In the genomic region with DNA sequence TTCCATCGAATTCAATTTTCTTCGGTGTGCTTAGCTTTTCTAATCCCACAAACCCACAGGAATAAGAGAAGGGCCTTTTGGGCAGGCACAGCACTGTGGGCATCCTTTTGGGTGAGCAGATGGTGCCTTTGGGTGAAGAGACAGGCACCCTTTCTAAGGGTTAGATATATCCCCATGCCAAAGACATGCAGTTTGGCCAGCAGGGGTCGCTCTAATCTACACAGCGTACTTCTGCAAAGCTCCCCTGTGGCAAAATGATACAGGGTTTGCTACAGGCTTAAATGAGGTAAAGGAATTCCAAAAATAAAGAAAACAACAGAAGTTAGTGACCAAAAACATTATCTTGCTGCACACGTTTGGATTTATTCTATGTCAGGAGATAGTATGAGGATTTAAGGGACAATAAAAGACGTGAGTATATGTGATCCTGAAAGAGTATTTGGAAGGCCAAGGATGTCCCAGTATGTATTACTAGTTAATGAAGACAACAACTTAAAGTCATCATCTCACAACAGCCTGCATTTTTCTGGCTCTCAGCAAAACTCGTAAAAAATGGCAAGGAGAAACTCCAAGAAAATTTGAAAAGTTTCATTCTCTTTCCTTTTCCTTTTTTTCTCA, we compare ENCODE assay signal across 8 cellular contexts. TPM values are rescaled to one million over a fixed set of nuclear protein-coding genes. Genes with fewer than 3 reads are reported as not detected.
A peak's percentile ranks its signal among the peaks of the same experiment; 100 is the strongest.
DNase-seq lines count a peak whose midpoint lies in the region; ATAC-seq and FAIRE-seq lines count a peak whose summit lies in the region.

No MANE protein-coding gene starts in this region.

- POLR2A ChIA-PET in naive thymus-derived CD4-positive, alpha-beta T cell (lab: Charles Lee): no interaction called here

- no peaks in the 10 kb centered on the region for H3K4me1 Mint-ChIP-seq in naive thymus-derived CD4-positive, alpha-beta T cell

- no peaks in the 10 kb centered on the region for H3K27me3 ChIP-seq in MG63
- no peaks in the 10 kb centered on the region for H3K27me3 ChIP-seq in effector memory CD4-positive, alpha-beta T cell (replicated peaks; ENCODE audit: control insufficient read depth, insufficient read depth, low read length, poor library complexity, severe bottlenecking)
- no peaks in the 10 kb centered on the region for H3K27me3 ChIP-seq in naive thymus-derived CD4-positive, alpha-beta T cell (ENCODE audit: control insufficient read depth in 2 of 2, insufficient read depth in 2 of 2, low read length in 2 of 2)

- H3K27ac ChIP-seq in effector memory CD4-positive, alpha-beta T cell (ENCODE audit: insufficient read depth, low read length, poor library complexity, severe bottlenecking): no peak overlapping the region
- no peak overlapping the region for H3K27ac ChIP-seq in naive thymus-derived CD4-positive, alpha-beta T cell (ENCODE audit: low read depth, low read length)

- peaks cover 0 to 2% (median 0%) of the 10 kb centered on the region in 11 donors for H3K9me3 Mint-ChIP-seq in naive thymus-derived CD4-positive, alpha-beta T cell

- intact Hi-C loops in naive thymus-derived CD4-positive, alpha-beta T cell (cut with micrococcal nuclease): loop anchor here in 1 of 2 donors (10.0 kb wide), 1 partner anchor 97 kb away; no protein-coding TSS in a partner anchor

- H3K4me1 ChIP-seq in effector memory CD4-positive, alpha-beta T cell (ENCODE audit: control insufficient read depth, insufficient read depth, low read length, poor library complexity, severe bottlenecking): no peaks in the 10 kb centered on the region
- no peaks in the 10 kb centered on the region for H3K4me1 ChIP-seq in naive thymus-derived CD4-positive, alpha-beta T cell (ENCODE audit: control insufficient read depth in 2 of 2, insufficient read depth in 2 of 2, low read length in 2 of 2)

- no peak overlapping the region for H3K27ac Mint-ChIP-seq in naive thymus-derived CD4-positive, alpha-beta T cell

- DNase-seq in COLO829 (ENCODE audit: low spot score): peak; percentile 36
- DNase-seq in MG63: peak; percentile 7
- peak; percentile 11 for DNase-seq in activated CD4-positive, CD25-positive, alpha-beta regulatory T cell treated with anti-CD3 and anti-CD28 coated beads, Interleukin-2, amount 50 U/mL, for 16 hours (ENCODE audit: low read depth, low spot score)
- peak; percentile 1 to 20 (median 6) for DNase-seq in effector memory CD4-positive, alpha-beta T cell
- DNase-seq in naive thymus-derived CD4-positive, alpha-beta T cell: peak in 6 of 9 donors; percentile 4 to 24 (median 13)
- DNase-seq in urothelium cell line (ENCODE audit: low spot score): peak; percentile 14
- no peak for DNase-seq in NCI-H1436 treated with DMSO at 0.1 percent for 48 hours (lab: John Stamatoyannopoulos, UW)

- CTCF ChIA-PET in naive thymus-derived CD4-positive, alpha-beta T cell (lab: Charles Lee): interaction anchor here (1.2 kb wide), 1 partner anchor 26 kb away, joined by 4 read pairs; no protein-coding TSS in a partner anchor

- H3K9me3 ChIP-seq in MG63: no peaks in the 10 kb centered on the region
- H3K9me3 ChIP-seq in effector memory CD4-positive, alpha-beta T cell (ENCODE audit: control insufficient read depth, low read length): no peaks in the 10 kb centered on the region
- no peaks in the 10 kb centered on the region for H3K9me3 ChIP-seq in naive thymus-derived CD4-positive, alpha-beta T cell (ENCODE audit: control insufficient read depth in 2 of 3, low read length in 3 of 3)

- H3K4me3 Mint-ChIP-seq in naive thymus-derived CD4-positive, alpha-beta T cell: no peak overlapping the region

- ATAC-seq in GM19463 (IDR thresholded peaks at IDR 0.05; ENCODE audit: unreplicated experiment): peak; percentile 87
- ATAC-seq in naive thymus-derived CD4-positive, alpha-beta T cell: peak; percentile 60

- H3K4me3 ChIP-seq in MG63: no peak overlapping the region
- H3K4me3 ChIP-seq in effector memory CD4-positive, alpha-beta T cell (ENCODE audit: insufficient read depth, low read depth, low read length, poor library complexity, severe bottlenecking): no peak overlapping the region
- no peak overlapping the region for H3K4me3 ChIP-seq in naive thymus-derived CD4-positive, alpha-beta T cell (ENCODE audit: low read length)

- FAIRE-seq in urothelium cell line (lab: Jason Lieb, UNC): no peak

- no peaks in the 10 kb centered on the region for H3K36me3 ChIP-seq in MG63
- H3K36me3 ChIP-seq in effector memory CD4-positive, alpha-beta T cell (ENCODE audit: control insufficient read depth, insufficient read depth, low read length): no peaks in the 10 kb centered on the region
- H3K36me3 ChIP-seq in naive thymus-derived CD4-positive, alpha-beta T cell (ENCODE audit: control insufficient read depth in 2 of 3, insufficient read depth in 3 of 3, low read length in 3 of 3): no peaks in the 10 kb centered on the region

- no peaks in the 10 kb centered on the region for H3K27me3 Mint-ChIP-seq in naive thymus-derived CD4-positive, alpha-beta T cell

- peaks cover 0 to 3% (median 0%) of the 10 kb centered on the region in 5 donors for H3K36me3 Mint-ChIP-seq in naive thymus-derived CD4-positive, alpha-beta T cell

RNA-seq across cellular contexts. Expression of a gene that starts 49.5 kb away (rescaled TPM):
- 0.05 and 0.20 TPM in 2 replicates for total RNA-seq in MG63 (2014; rRNA removed; shearing (Covaris generic); ENCODE audit: low replicate concordance)
- total RNA-seq in naive thymus-derived CD4-positive, alpha-beta T cell: under 1 TPM; 0.08 to 0.32 (median 0.12) TPM
- polyA plus RNA-seq in naive thymus-derived CD4-positive, alpha-beta T cell: not detected
